8 cellular contexts compared by ENCODE assay signal in genomic region chr16:89207993-89208392, GRCh38. TPM values are rescaled to one million over a fixed set of nuclear protein-coding genes. Genes with fewer than 3 reads are reported as not detected.
"Had no signal": no experiment of that assay in that cellular context is flagged by ENCODE, and none has a peak within 500 bp of the region (broad histone marks: within the 10 kb centered on the region; RNA-seq: fewer than 3 reads in every experiment).

No MANE protein-coding gene starts in this region.

- H3K4me3 ChIP-seq: GM12878 had no signal

- ATAC-seq: GM12878 had no signal

- FAIRE-seq: G401.6, GM12878, GM12891, GM12892, GM18507, GM19239 had no signal

- DNase-seq: GDM1, GF-D8 had no signal

RNA-seq across cellular contexts. Expression of gene SLC22A31, which starts 7.7 kb away (rescaled TPM):
- total RNA-seq: GM12878 had no signal
